24 cellular contexts compared by ENCODE assay signal in genomic region chr10:108461976-108462375, GRCh38.
DNase-seq lines count a peak whose midpoint lies in the region; ATAC-seq and TF ChIP-seq lines count a peak whose summit lies in the region.
"Had no signal": no experiment of that assay in that cellular context is flagged by ENCODE, and none has a peak within 500 bp of the region (broad histone marks: within the 10 kb centered on the region; RNA-seq: fewer than 3 reads in every experiment).

No MANE protein-coding gene starts in this region.

- no peaks in the 10 kb centered on the region for H3K4me1 Mint-ChIP-seq in natural killer cell treated with Interleukin-12 subunit alpha and Interleukin-12 subunit beta and Interleukin-15 and Interleukin-18, amount 100 ng/mL, for 72 hours (ENCODE audit: low read depth in 2 of 2)
- H3K4me1 Mint-ChIP-seq: B cell; CD4-positive, alpha-beta memory T cell; CD4-positive, CD25-positive, alpha-beta regulatory T cell; CD8-positive, alpha-beta memory T cell had no signal

- no peaks in the 10 kb centered on the region for H3K9me3 ChIP-seq in OCI-LY3 (ENCODE audit: insufficient read depth, low read length)

- H3K36me3 ChIP-seq in OCI-LY3 (replicated peaks; ENCODE audit: low read depth, low read length): no peaks in the 10 kb centered on the region
- H3K36me3 ChIP-seq: BLaER1 treated with 17β-estradiol and CSF1 and Interleukin-3, amounts not matched to agents 10 nM and 100 nM had no signal

- H4K20me1 ChIP-seq in OCI-LY3 (ENCODE audit: insufficient read depth, low read length): no peaks in the 10 kb centered on the region
- H4K20me1 ChIP-seq: BLaER1 treated with 17β-estradiol and CSF1 and Interleukin-3, amounts not matched to agents 10 nM and 100 nM had no signal

- no peak overlapping the region for H3K9ac ChIP-seq in OCI-LY3 (ENCODE audit: low read length)
- H3K9ac ChIP-seq: BLaER1 treated with 17β-estradiol and CSF1 and Interleukin-3, amounts not matched to agents 10 nM and 100 nM had no signal

- H3K27me3 Mint-ChIP-seq in natural killer cell treated with Interleukin-12 subunit alpha and Interleukin-12 subunit beta and Interleukin-15 and Interleukin-18, amount 100 ng/mL, for 72 hours: peaks cover 3 to 5% of the 10 kb centered on the region in 2 donors
- H3K27me3 Mint-ChIP-seq: CD4-positive, CD25-positive, alpha-beta regulatory T cell; CD8-positive, alpha-beta memory T cell had no signal

- H3K27me3 ChIP-seq in OCI-LY3 (ENCODE audit: low read depth, low read length): no peaks in the 10 kb centered on the region
- H3K27me3 ChIP-seq: BLaER1 treated with 17β-estradiol and CSF1 and Interleukin-3, amounts not matched to agents 10 nM and 100 nM had no signal

- H3K27ac ChIP-seq in OCI-LY3 (ENCODE audit: low read length): no peak overlapping the region
- H3K27ac ChIP-seq: BLaER1 treated with 17β-estradiol and CSF1 and Interleukin-3, amounts not matched to agents 10 nM and 100 nM; C4-2B had no signal

- peaks cover 10% of the 10 kb centered on the region for H3K4me1 ChIP-seq in OCI-LY3 (ENCODE audit: low read length)
- H3K4me1 ChIP-seq: BLaER1 treated with 17β-estradiol and CSF1 and Interleukin-3, amounts not matched to agents 10 nM and 100 nM had no signal

- H3K4me3 ChIP-seq in OCI-LY3 (ENCODE audit: low read length): no peak overlapping the region
- H3K4me3 ChIP-seq: BLaER1 treated with 17β-estradiol and CSF1 and Interleukin-3, amounts not matched to agents 10 nM and 100 nM; GM12878 had no signal

- peak; percentile 85 for ATAC-seq in left lobe of liver
- ATAC-seq in natural killer cell treated with Interleukin-12 subunit alpha and Interleukin-12 subunit beta and Interleukin-15 and Interleukin-18, amount 100 ng/mL, for 72 hours: no peak
- ATAC-seq: GM12878 had no signal

- H3K4me2 ChIP-seq in OCI-LY3 (ENCODE audit: low read length): peak overlapping the region; percentile 22; the same call in 1 of the 2 replicates
- H3K4me2 ChIP-seq: BLaER1 treated with 17β-estradiol and CSF1 and Interleukin-3, amounts not matched to agents 10 nM and 100 nM had no signal

- peak; percentile 18 for DNase-seq in CD1c-positive myeloid dendritic cell (ENCODE audit: extremely low spot score)
- peak; percentile 49 for DNase-seq in left lobe of liver (ENCODE audit: low spot score)
- no peak for DNase-seq in natural killer cell treated with Interleukin-12 subunit alpha and Interleukin-12 subunit beta and Interleukin-15 and Interleukin-18, amount 100 ng/mL, for 72 hours (ENCODE audit: low spot score)
- no peak for DNase-seq in stimulated activated naive CD4-positive, alpha-beta T cell treated with Interleukin-2 at 50 U/mL for 16 hours (lab: John Stamatoyannopoulos, UW)
- no peak for DNase-seq in AG08395 (ENCODE audit: low spot score)
- DNase-seq: 8988T; ACHN; AML-193; CD4-positive, alpha-beta memory T cell; CD4-positive, CD25-positive, alpha-beta regulatory T cell; CD8-positive, alpha-beta memory T cell; COR-L47; DMS 273 treated with DMSO at 0.1 percent for 48 hours; DMS153; DMS53; DMS79; DND-41; EL; GDM1 had no signal

- TF ChIP-seq CTCF in OCI-LY3 (IDR thresholded peaks at IDR 0.05; ENCODE audit: low read depth, low read length): no peak

- no peak overlapping the region for H3K4me3 Mint-ChIP-seq in natural killer cell treated with Interleukin-12 subunit alpha and Interleukin-12 subunit beta and Interleukin-15 and Interleukin-18, amount 100 ng/mL, for 72 hours
- H3K4me3 Mint-ChIP-seq: B cell; CD4-positive, alpha-beta memory T cell; CD4-positive, CD25-positive, alpha-beta regulatory T cell; CD8-positive, alpha-beta memory T cell had no signal

- no peak overlapping the region for H2AFZ ChIP-seq in OCI-LY3 (ENCODE audit: low read depth, low read length)

- H3K79me2 ChIP-seq in OCI-LY3 (ENCODE audit: low read length): no peaks in the 10 kb centered on the region

- H3K36me3 Mint-ChIP-seq in natural killer cell treated with Interleukin-12 subunit alpha and Interleukin-12 subunit beta and Interleukin-15 and Interleukin-18, amount 100 ng/mL, for 72 hours: no peaks in the 10 kb centered on the region
- H3K36me3 Mint-ChIP-seq: CD4-positive, alpha-beta memory T cell; CD4-positive, CD25-positive, alpha-beta regulatory T cell; CD8-positive, alpha-beta memory T cell had no signal

- H3K27ac Mint-ChIP-seq in natural killer cell treated with Interleukin-12 subunit alpha and Interleukin-12 subunit beta and Interleukin-15 and Interleukin-18, amount 100 ng/mL, for 72 hours: no peak overlapping the region
- H3K27ac Mint-ChIP-seq: B cell; CD4-positive, alpha-beta memory T cell; CD4-positive, CD25-positive, alpha-beta regulatory T cell; CD8-positive, alpha-beta memory T cell had no signal

- no peaks in the 10 kb centered on the region for H3K9me3 Mint-ChIP-seq in natural killer cell treated with Interleukin-12 subunit alpha and Interleukin-12 subunit beta and Interleukin-15 and Interleukin-18, amount 100 ng/mL, for 72 hours

Comparison
In these comparisons a context has a peak if more than half of its experiments do, and no peak if none do; other contexts are left out.
1. DNase-seq: peak in CD1c-positive myeloid dendritic cell (single experiment) and left lobe of liver (single experiment); none in natural killer cell treated with Interleukin-12 subunit alpha and Interleukin-12 subunit beta and Interleukin-15 and Interleukin-18, amount 100 ng/mL, for 72 hours (single experiment), stimulated activated naive CD4-positive, alpha-beta T cell treated with Interleukin-2 at 50 U/mL for 16 hours (single experiment) and AG08395 (single experiment).